In the genomic region with DNA sequence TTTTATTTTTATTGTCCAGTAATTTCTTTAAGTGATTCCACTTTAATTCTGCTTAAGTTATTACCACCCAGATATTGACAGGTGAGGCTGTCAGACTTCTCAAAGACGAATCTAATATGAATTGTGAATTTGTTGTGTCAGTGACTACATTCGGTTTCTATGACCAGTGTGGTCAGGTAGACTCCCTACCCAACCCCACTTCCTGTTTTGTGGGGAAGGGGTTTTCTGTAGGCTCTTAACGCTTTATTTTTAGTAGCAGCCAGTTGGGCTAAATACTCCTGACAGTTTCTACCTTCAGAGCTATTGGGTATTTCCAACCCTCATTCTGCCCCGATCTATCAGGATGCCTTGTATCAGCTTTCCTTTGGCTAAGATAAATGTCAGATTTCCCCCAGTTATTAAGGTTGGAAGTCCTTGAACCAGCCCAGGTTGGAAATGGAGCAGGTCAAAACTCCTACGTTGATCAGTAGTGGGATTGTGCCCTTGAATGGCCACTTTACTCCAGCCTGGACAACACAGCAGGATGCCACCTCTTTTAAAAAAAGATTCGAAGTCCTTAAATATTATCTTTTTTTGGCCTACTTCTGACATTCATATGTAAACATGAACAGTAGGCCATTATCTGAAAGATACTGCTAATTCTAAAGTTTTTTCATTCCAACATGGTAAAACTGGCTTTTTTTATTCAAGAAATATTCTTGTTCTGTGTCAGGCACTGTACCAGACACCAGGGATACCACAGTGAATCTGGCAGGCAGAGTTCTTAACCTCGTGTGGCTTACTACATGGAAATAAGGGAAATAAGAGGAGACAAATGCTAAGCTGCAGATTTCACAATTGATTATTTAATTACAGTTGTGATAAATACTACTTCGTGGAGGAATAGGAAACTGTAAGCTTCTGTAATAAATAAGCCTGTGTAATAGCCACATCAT, we compare ENCODE assay signal across 8 cellular contexts.
DNase-seq lines count a peak whose midpoint lies in the region; ATAC-seq lines count a peak whose summit lies in the region.

No MANE protein-coding gene starts in this region.

- peak; percentile 37 for DNase-seq in stimulated activated CD4-positive, alpha-beta T cell treated with anti-CD3 and anti-CD28 coated beads, Interleukin-15, amount 100 ng/mL, for 24 hours
- DNase-seq in stimulated activated CD4-positive, alpha-beta T cell treated with anti-CD3 and anti-CD28 coated beads, Interleukin-4, amount 100 ng/mL, for 1 hour = no peak
- DNase-seq in T-helper 2 cell treated with Interferon-gamma antibody and Interleukin-4, amounts not matched to agents 5 μg/mL and 100 μg/mL, for 36 hours (ENCODE audit: low spot score) = peak; percentile 74
- DNase-seq in head of caudate nucleus (no peak), DMS53 (lab: John Stamatoyannopoulos, UW) (no peak), posterior cingulate gyrus (no peak)

- no peaks in the 10 kb centered on the region for H3K27me3 Mint-ChIP-seq in T-helper 2 cell treated with Interferon-gamma antibody and Interleukin-4, amounts not matched to agents 5 μg/mL and 100 μg/mL, for 36 hours (ENCODE audit: low read depth)
- no peaks in the 10 kb centered on the region for H3K27me3 Mint-ChIP-seq in stimulated activated naive CD8-positive, alpha-beta T cell treated with anti-CD3 and anti-CD28 coated beads, Interleukin-15, Interleukin-2, amounts not matched to agents 100 ng/mL and 50 ng/mL, for 24 hours

- H3K27ac Mint-ChIP-seq in T-helper 2 cell treated with Interferon-gamma antibody and Interleukin-4, amounts not matched to agents 5 μg/mL and 100 μg/mL, for 36 hours = peak overlapping the region; percentile 77
- peak overlapping the region; percentile 69 for H3K27ac Mint-ChIP-seq in stimulated activated naive CD8-positive, alpha-beta T cell treated with anti-CD3 and anti-CD28 coated beads, Interleukin-15, Interleukin-2, amounts not matched to agents 100 ng/mL and 50 ng/mL, for 24 hours

- peaks cover 52% of the 10 kb centered on the region for H3K4me1 Mint-ChIP-seq in T-helper 2 cell treated with Interferon-gamma antibody and Interleukin-4, amounts not matched to agents 5 μg/mL and 100 μg/mL, for 36 hours (ENCODE audit: low read depth)
- H3K4me1 Mint-ChIP-seq in stimulated activated naive CD8-positive, alpha-beta T cell treated with anti-CD3 and anti-CD28 coated beads, Interleukin-15, Interleukin-2, amounts not matched to agents 100 ng/mL and 50 ng/mL, for 24 hours (ENCODE audit: low read depth) = peaks cover 51% of the 10 kb centered on the region

- intact Hi-C loops in head of caudate nucleus (cut with DNase I) (no loop called here), posterior cingulate gyrus (cut with DNase I) (no loop called here)

- H3K36me3 Mint-ChIP-seq in T-helper 2 cell treated with Interferon-gamma antibody and Interleukin-4, amounts not matched to agents 5 μg/mL and 100 μg/mL, for 36 hours (ENCODE audit: low read depth) = peaks cover 43% of the 10 kb centered on the region
- peaks cover 41% of the 10 kb centered on the region for H3K36me3 Mint-ChIP-seq in stimulated activated naive CD8-positive, alpha-beta T cell treated with anti-CD3 and anti-CD28 coated beads, Interleukin-15, Interleukin-2, amounts not matched to agents 100 ng/mL and 50 ng/mL, for 24 hours (ENCODE audit: low read depth)

- H3K9me3 Mint-ChIP-seq in T-helper 2 cell treated with Interferon-gamma antibody and Interleukin-4, amounts not matched to agents 5 μg/mL and 100 μg/mL, for 36 hours = no peaks in the 10 kb centered on the region
- H3K9me3 Mint-ChIP-seq in stimulated activated naive CD8-positive, alpha-beta T cell treated with anti-CD3 and anti-CD28 coated beads, Interleukin-15, Interleukin-2, amounts not matched to agents 100 ng/mL and 50 ng/mL, for 24 hours = no peaks in the 10 kb centered on the region

- H3K4me3 Mint-ChIP-seq in T-helper 2 cell treated with Interferon-gamma antibody and Interleukin-4, amounts not matched to agents 5 μg/mL and 100 μg/mL, for 36 hours = peak overlapping the region; percentile 70
- H3K4me3 Mint-ChIP-seq in stimulated activated naive CD8-positive, alpha-beta T cell treated with anti-CD3 and anti-CD28 coated beads, Interleukin-15, Interleukin-2, amounts not matched to agents 100 ng/mL and 50 ng/mL, for 24 hours = peak overlapping the region; percentile 62

- ATAC-seq in HG02981 (IDR thresholded peaks at IDR 0.05; ENCODE audit: unreplicated experiment) = peak; percentile 91

Comparison
In these comparisons a context has a peak if more than half of its experiments do, and no peak if none do; other contexts are left out.
1. DNase-seq: peak in stimulated activated CD4-positive, alpha-beta T cell treated with anti-CD3 and anti-CD28 coated beads, Interleukin-15, amount 100 ng/mL, for 24 hours (single experiment) and T-helper 2 cell treated with Interferon-gamma antibody and Interleukin-4, amounts not matched to agents 5 μg/mL and 100 μg/mL, for 36 hours (single experiment); none in stimulated activated CD4-positive, alpha-beta T cell treated with anti-CD3 and anti-CD28 coated beads, Interleukin-4, amount 100 ng/mL, for 1 hour (single experiment), head of caudate nucleus (0 of 42), DMS53 (single experiment) and posterior cingulate gyrus (0 of 10).